ENCODE assay signal across 9 cellular contexts in genomic region chr6:63644668-63645326, GRCh38. TPM values are rescaled to one million over a fixed set of nuclear protein-coding genes. Genes with fewer than 3 reads are reported as not detected.
DNase-seq lines count a peak whose midpoint lies in the region; ATAC-seq, FAIRE-seq and TF ChIP-seq lines count a peak whose summit lies in the region.
"Had no signal": no experiment of that assay in that cellular context is flagged by ENCODE, and none has a peak within 500 bp of the region (broad histone marks: within the 10 kb centered on the region; RNA-seq: fewer than 3 reads in every experiment).

No MANE protein-coding gene starts in this region.

- FAIRE-seq in H54 (lab: Jason Lieb, UNC), result peak; percentile 60

- no peak for TF ChIP-seq POLR2A in H54 (IDR thresholded peaks at IDR 0.05; ENCODE audit: low read depth, low read length)

- DNase-seq in H54 (ENCODE audit: insufficient read length, low spot score) (no peak), NCI-H69 (lab: John Stamatoyannopoulos, UW) (peak; percentile 29), fibroblast of peridontal ligament (ENCODE audit: extremely low read depth) (peak; percentile 3), sciatic nerve (ENCODE audit: low spot score) (no peak), NOMO-1 treated with DMSO at 0.1 percent for 48 hours (lab: John Stamatoyannopoulos, UW; ENCODE audit: unreplicated experiment) (no peak), DMS79 (lab: John Stamatoyannopoulos, UW) (no peak), iPS-NIHi11 (ENCODE audit: low spot score) (no peak)
- DNase-seq: foreskin fibroblast, T-helper 9 cell had no signal

- ATAC-seq in sciatic nerve, result peak; percentile 61

- intact Hi-C loops in sciatic nerve (cut with DNase I), result no loop called here

RNA-seq across cellular contexts. Expression of gene PHF3, which starts 9.2 kb away (rescaled TPM):
- total RNA-seq in sciatic nerve, result 88.5 TPM

Comparison
In these comparisons a context has a peak if more than half of its experiments do, and no peak if none do; other contexts are left out.
1. DNase-seq: peak in NCI-H69 (single experiment) and fibroblast of peridontal ligament (single experiment); none in H54 (single experiment), sciatic nerve (single experiment), NOMO-1 treated with DMSO at 0.1 percent for 48 hours (single experiment), DMS79 (single experiment) and iPS-NIHi11 (single experiment).